In genomic region chr11:90176069-90176468, GRCh38 we compare ENCODE assay signal across 19 cellular contexts. TPM values are rescaled to one million over a fixed set of nuclear protein-coding genes. Genes with fewer than 3 reads are reported as not detected.
"Had no signal": no experiment of that assay in that cellular context is flagged by ENCODE, and none has a peak within 500 bp of the region (broad histone marks: within the 10 kb centered on the region; RNA-seq: fewer than 3 reads in every experiment).

No MANE protein-coding gene starts in this region.

- H3K9me3 ChIP-seq: esophagus squamous epithelium, gastroesophageal sphincter, right atrium auricular region, sigmoid colon, stomach, thoracic aorta, transverse colon had no signal

- H3K4me3 ChIP-seq: esophagus squamous epithelium, gastroesophageal sphincter, right atrium auricular region, sigmoid colon, skin epidermis, stomach, thoracic aorta, transverse colon had no signal

- H3K27me3 ChIP-seq: esophagus squamous epithelium, gastroesophageal sphincter, right atrium auricular region, sigmoid colon, stomach, transverse colon had no signal

- ATAC-seq: gastroesophageal sphincter, left lobe of liver, natural killer cell had no signal

- DNase-seq: effector memory CD4-positive, alpha-beta T cell; esophagus squamous epithelium; foreskin fibroblast; glutamatergic neuron; kidney; mammary epithelial cell; natural killer cell; posterior cingulate gyrus; sigmoid colon; stimulated activated naive CD4-positive, alpha-beta T cell; stomach; substantia nigra; transverse colon had no signal

- H3K27ac ChIP-seq: esophagus squamous epithelium, gastroesophageal sphincter, right atrium auricular region, sigmoid colon, skin epidermis, stomach, thoracic aorta, transverse colon had no signal

- H3K4me1 ChIP-seq: esophagus squamous epithelium, gastroesophageal sphincter, right atrium auricular region, sigmoid colon, stomach, transverse colon had no signal

- H3K36me3 ChIP-seq: esophagus squamous epithelium, gastroesophageal sphincter, right atrium auricular region, sigmoid colon, stomach, thoracic aorta had no signal

RNA-seq across cellular contexts. Expression of gene NAALAD2, which starts 41.6 kb away (rescaled TPM):
- total RNA-seq: mammary epithelial cell, myocyte, natural killer cell had no signal
- polyA plus RNA-seq: mammary epithelial cell had no signal
